ENCODE assay signal across 11 cellular contexts in the genomic region with DNA sequence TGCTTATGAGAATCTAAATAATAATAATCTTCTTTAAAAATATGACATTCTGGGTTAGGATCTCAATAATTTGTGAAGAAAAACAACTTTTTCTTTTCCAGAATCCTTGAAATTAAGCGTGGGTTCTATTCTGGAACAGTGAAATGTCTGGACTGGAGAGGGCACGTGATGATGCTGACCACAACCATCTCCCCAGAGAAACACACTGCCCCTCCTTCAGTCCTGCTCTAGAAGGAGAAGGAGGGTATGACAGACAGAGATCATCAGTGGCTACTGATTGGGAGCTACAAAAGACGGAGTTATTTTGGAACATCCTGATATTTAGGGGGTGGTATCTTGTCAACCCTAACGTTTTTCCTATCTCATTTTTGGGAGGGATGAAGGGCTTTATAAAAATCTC.
"Had no signal": no experiment of that assay in that cellular context is flagged by ENCODE, and none has a peak within 500 bp of the region (broad histone marks: within the 10 kb centered on the region; RNA-seq: fewer than 3 reads in every experiment).

No MANE protein-coding gene starts in this region.

- H3K36me3 ChIP-seq: breast epithelium, tibial artery, uterus had no signal

- H3K9me3 Mint-ChIP-seq: activated T-cell treated with anti-CD3 and anti-CD28 coated beads, Interleukin-2, amount 50 U/mL, for 4 hours; nephron had no signal

- DNase-seq: activated effector memory CD4-positive, alpha-beta T cell treated with anti-CD3 and anti-CD28 coated beads, Interleukin-2, amount 50 U/mL, for 16 hours; activated T-cell treated with anti-CD3 and anti-CD28 coated beads, Interleukin-2, amount 50 U/mL, for 4 hours; amygdala; foreskin fibroblast; T-helper 2 cell; tibial artery; uterus had no signal

- H3K4me1 ChIP-seq: breast epithelium had no signal

- H3K4me3 ChIP-seq: breast epithelium, tibial artery, uterus had no signal

- H3K36me3 Mint-ChIP-seq: activated naive CD8-positive, alpha-beta T cell had no signal

- H3K4me1 Mint-ChIP-seq: nephron had no signal

- H3K27ac Mint-ChIP-seq: activated naive CD8-positive, alpha-beta T cell; nephron had no signal

- H3K9me3 ChIP-seq: breast epithelium, tibial artery, uterus had no signal

- H3K27ac ChIP-seq: breast epithelium, tibial artery had no signal

- H3K27me3 ChIP-seq: breast epithelium, tibial artery, uterus had no signal

- H3K4me3 Mint-ChIP-seq: activated naive CD8-positive, alpha-beta T cell; activated T-cell treated with anti-CD3 and anti-CD28 coated beads, Interleukin-2, amount 50 U/mL, for 4 hours; nephron had no signal

- H3K27me3 Mint-ChIP-seq: activated naive CD8-positive, alpha-beta T cell had no signal

- ATAC-seq: activated CD4-positive, CD25-positive, alpha-beta regulatory T cell treated with anti-CD3 and anti-CD28 coated beads, Interleukin-2, amount 50 U/mL, for 24 hours; activated T-cell treated with anti-CD3 and anti-CD28 coated beads, Interleukin-2, amount 50 U/mL, for 4 hours had no signal
